1 cellular context compared by ENCODE assay signal in genomic region chr17:78258323-78259229, GRCh38.
TF ChIP-seq lines count a peak whose summit lies in the region.

No MANE protein-coding gene starts in this region.

TF ChIP-seq in K562, 482 proteins besides CTCF, POLR2A, EP300 and RAD21 (continued from another document and continues in another):
- no peak for TF ChIP-seq HINFP (tag; conservative IDR thresholded peaks at IDR 0.05; ENCODE audit: low read depth)
- peak; percentile 67 for TF ChIP-seq CREM (IDR thresholded peaks at IDR 0.05; ENCODE audit: low read depth)
- no peak for TF ChIP-seq ZNF354B (CRISPR knock-in tag; IDR thresholded peaks at IDR 0.05)
- no peak for TF ChIP-seq ZNF699 (CRISPR knock-in tag; IDR thresholded peaks at IDR 0.05; ENCODE audit: insufficient replicate concordance)
- TF ChIP-seq ETV6 (IDR thresholded peaks at IDR 0.05; ENCODE audit: borderline replicate concordance in 1 of 2, low read depth in 2 of 2, low read length in 1 of 2), result peak; percentile 64 to 66; a peak in 1 of 4 replicates
- no peak for TF ChIP-seq ETV6 (CRISPR knock-in tag; IDR thresholded peaks at IDR 0.05; ENCODE audit: borderline replicate concordance)
- TF ChIP-seq, protein P1, sequence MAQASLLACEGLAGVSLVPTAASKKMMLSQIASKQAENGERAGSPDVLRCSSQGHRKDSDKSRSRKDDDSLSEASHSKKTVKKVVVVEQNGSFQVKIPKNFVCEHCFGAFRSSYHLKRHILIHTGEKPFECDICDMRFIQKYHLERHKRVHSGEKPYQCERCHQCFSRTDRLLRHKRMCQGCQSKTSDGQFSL (CRISPR knock-in tag; IDR thresholded peaks at IDR 0.05), result peak; percentile 89
- TF ChIP-seq, protein P1 (tag; IDR thresholded peaks at IDR 0.05), result peak in 1 of 2 experiments; percentile 99; a peak in 2 of 4 replicates
- peak; percentile 23 for TF ChIP-seq POLR2B (IDR thresholded peaks at IDR 0.05; ENCODE audit: low read depth, partially characterized antibody)
- TF ChIP-seq, protein P2, sequence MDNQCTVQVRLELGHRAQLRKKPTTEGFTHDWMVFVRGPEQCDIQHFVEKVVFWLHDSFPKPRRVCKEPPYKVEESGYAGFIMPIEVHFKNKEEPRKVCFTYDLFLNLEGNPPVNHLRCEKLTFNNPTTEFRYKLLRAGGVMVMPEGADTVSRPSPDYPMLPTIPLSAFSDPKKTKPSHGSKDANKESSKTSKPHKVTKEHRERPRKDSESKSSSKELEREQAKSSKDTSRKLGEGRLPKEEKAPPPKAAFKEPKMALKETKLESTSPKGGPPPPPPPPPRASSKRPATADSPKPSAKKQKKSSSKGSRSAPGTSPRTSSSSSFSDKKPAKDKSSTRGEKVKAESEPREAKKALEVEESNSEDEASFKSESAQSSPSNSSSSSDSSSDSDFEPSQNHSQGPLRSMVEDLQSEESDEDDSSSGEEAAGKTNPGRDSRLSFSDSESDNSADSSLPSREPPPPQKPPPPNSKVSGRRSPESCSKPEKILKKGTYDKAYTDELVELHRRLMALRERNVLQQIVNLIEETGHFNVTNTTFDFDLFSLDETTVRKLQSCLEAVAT (IDR thresholded peaks at IDR 0.05), result no peak
- no peak; the same call in 1 of the 2 replicates for TF ChIP-seq E2F3 (CRISPR knock-in tag; IDR thresholded peaks at IDR 0.05)
- TF ChIP-seq CEBPG (CRISPR knock-in tag; IDR thresholded peaks at IDR 0.05), result no peak
- no peak for TF ChIP-seq CEBPG (tag; conservative IDR thresholded peaks at IDR 0.05 in 1 of 2, IDR thresholded peaks at IDR 0.05 in 1 of 2)
- no peak for TF ChIP-seq ZNF830 (CRISPR knock-in tag; IDR thresholded peaks at IDR 0.05)
- peak; percentile 82 for TF ChIP-seq CBFA2T3 (IDR thresholded peaks at IDR 0.05)
- TF ChIP-seq GABPA (tag; conservative IDR thresholded peaks at IDR 0.05; ENCODE audit: low read depth), result peak; percentile 81
- TF ChIP-seq, protein P3, sequence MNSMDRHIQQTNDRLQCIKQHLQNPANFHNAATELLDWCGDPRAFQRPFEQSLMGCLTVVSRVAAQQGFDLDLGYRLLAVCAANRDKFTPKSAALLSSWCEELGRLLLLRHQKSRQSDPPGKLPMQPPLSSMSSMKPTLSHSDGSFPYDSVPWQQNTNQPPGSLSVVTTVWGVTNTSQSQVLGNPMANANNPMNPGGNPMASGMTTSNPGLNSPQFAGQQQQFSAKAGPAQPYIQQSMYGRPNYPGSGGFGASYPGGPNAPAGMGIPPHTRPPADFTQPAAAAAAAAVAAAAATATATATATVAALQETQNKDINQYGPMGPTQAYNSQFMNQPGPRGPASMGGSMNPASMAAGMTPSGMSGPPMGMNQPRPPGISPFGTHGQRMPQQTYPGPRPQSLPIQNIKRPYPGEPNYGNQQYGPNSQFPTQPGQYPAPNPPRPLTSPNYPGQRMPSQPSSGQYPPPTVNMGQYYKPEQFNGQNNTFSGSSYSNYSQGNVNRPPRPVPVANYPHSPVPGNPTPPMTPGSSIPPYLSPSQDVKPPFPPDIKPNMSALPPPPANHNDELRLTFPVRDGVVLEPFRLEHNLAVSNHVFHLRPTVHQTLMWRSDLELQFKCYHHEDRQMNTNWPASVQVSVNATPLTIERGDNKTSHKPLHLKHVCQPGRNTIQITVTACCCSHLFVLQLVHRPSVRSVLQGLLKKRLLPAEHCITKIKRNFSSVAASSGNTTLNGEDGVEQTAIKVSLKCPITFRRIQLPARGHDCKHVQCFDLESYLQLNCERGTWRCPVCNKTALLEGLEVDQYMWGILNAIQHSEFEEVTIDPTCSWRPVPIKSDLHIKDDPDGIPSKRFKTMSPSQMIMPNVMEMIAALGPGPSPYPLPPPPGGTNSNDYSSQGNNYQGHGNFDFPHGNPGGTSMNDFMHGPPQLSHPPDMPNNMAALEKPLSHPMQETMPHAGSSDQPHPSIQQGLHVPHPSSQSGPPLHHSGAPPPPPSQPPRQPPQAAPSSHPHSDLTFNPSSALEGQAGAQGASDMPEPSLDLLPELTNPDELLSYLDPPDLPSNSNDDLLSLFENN (IDR thresholded peaks at IDR 0.05; ENCODE audit: low read depth in 2 of 2, low read length in 2 of 2), result peak in 1 of 2 experiments; percentile 64; a peak in 1 of 4 replicates
- no peak for TF ChIP-seq ZNF785 (CRISPR knock-in tag; IDR thresholded peaks at IDR 0.05)
- no peak for TF ChIP-seq TARDBP (IDR thresholded peaks at IDR 0.05)
- TF ChIP-seq TBL1XR1 (IDR thresholded peaks at IDR 0.05; ENCODE audit: low read length in 2 of 2), result 0 out of 4 replicates have a peak, but pooled peaks of 1 of the 2 experiments have one; percentile 43
- peak; percentile 89 for TF ChIP-seq POLR2G (IDR thresholded peaks at IDR 0.05; ENCODE audit: low read depth, low read length)
- TF ChIP-seq TAF1 (IDR thresholded peaks at IDR 0.05; ENCODE audit: control insufficient read depth, extremely low read depth, insufficient read depth, low read length, severe bottlenecking), result no peak
- TF ChIP-seq CBX1 (IDR thresholded peaks at IDR 0.05; ENCODE audit: low read depth), result peak; percentile 46; the same call in 1 of the 2 replicates
- no peak for TF ChIP-seq HDAC3 (IDR thresholded peaks at IDR 0.05; ENCODE audit: borderline replicate concordance, partially characterized antibody)
- TF ChIP-seq HNRNPH1 (optimal IDR thresholded peaks at IDR 0.05; ENCODE audit: low read depth, low read length), result no peak
- TF ChIP-seq HMGXB4 (CRISPR knock-in tag; IDR thresholded peaks at IDR 0.05), result no peak
- TF ChIP-seq CHD1 (IDR thresholded peaks at IDR 0.05; ENCODE audit: low read length), result no peak
- peak; percentile 12; the same call in 1 of the 2 replicates for TF ChIP-seq NFE2 (IDR thresholded peaks at IDR 0.05; ENCODE audit: low read depth)
- no peak for TF ChIP-seq SETDB1 (IDR thresholded peaks at IDR 0.05; ENCODE audit: low read length)
- no peak for TF ChIP-seq FUS (optimal IDR thresholded peaks at IDR 0.05; ENCODE audit: low read depth, low read length)
- TF ChIP-seq PTRF (tag; IDR thresholded peaks at IDR 0.05), result no peak
- TF ChIP-seq ZNF583 (CRISPR knock-in tag; IDR thresholded peaks at IDR 0.05), result peak; percentile 64; the same call in 1 of the 2 replicates
- TF ChIP-seq, protein P4, sequence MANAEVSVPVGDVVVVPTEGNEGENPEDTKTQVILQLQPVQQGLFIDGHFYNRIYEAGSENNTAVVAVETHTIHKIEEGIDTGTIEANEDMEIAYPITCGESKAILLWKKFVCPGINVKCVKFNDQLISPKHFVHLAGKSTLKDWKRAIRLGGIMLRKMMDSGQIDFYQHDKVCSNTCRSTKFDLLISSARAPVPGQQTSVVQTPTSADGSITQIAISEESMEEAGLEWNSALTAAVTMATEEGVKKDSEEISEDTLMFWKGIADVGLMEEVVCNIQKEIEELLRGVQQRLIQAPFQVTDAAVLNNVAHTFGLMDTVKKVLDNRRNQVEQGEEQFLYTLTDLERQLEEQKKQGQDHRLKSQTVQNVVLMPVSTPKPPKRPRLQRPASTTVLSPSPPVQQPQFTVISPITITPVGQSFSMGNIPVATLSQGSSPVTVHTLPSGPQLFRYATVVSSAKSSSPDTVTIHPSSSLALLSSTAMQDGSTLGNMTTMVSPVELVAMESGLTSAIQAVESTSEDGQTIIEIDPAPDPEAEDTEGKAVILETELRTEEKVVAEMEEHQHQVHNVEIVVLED (CRISPR knock-in tag; IDR thresholded peaks at IDR 0.05), result peak; percentile 44
- no peak for TF ChIP-seq KDM2B (CRISPR knock-in tag; IDR thresholded peaks at IDR 0.05)
- TF ChIP-seq, protein P5, sequence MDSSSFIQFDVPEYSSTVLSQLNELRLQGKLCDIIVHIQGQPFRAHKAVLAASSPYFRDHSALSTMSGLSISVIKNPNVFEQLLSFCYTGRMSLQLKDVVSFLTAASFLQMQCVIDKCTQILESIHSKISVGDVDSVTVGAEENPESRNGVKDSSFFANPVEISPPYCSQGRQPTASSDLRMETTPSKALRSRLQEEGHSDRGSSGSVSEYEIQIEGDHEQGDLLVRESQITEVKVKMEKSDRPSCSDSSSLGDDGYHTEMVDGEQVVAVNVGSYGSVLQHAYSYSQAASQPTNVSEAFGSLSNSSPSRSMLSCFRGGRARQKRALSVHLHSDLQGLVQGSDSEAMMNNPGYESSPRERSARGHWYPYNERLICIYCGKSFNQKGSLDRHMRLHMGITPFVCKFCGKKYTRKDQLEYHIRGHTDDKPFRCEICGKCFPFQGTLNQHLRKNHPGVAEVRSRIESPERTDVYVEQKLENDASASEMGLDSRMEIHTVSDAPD (CRISPR knock-in tag; IDR thresholded peaks at IDR 0.05), result no peak
- no peak for TF ChIP-seq TFAM (CRISPR knock-in tag; conservative IDR thresholded peaks at IDR 0.05)
- no peak for TF ChIP-seq NUFIP1 (IDR thresholded peaks at IDR 0.05; ENCODE audit: partially characterized antibody)
- TF ChIP-seq, protein P6, sequence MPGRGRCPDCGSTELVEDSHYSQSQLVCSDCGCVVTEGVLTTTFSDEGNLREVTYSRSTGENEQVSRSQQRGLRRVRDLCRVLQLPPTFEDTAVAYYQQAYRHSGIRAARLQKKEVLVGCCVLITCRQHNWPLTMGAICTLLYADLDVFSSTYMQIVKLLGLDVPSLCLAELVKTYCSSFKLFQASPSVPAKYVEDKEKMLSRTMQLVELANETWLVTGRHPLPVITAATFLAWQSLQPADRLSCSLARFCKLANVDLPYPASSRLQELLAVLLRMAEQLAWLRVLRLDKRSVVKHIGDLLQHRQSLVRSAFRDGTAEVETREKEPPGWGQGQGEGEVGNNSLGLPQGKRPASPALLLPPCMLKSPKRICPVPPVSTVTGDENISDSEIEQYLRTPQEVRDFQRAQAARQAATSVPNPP (IDR thresholded peaks at IDR 0.05; ENCODE audit: borderline replicate concordance, insufficient read depth, insufficient read length), result no peak
- no peak for TF ChIP-seq KLF1 (tag; IDR thresholded peaks at IDR 0.05)
- TF ChIP-seq ZNF23 (CRISPR knock-in tag; IDR thresholded peaks at IDR 0.05), result no peak
- TF ChIP-seq ZNF589 (CRISPR knock-in tag; IDR thresholded peaks at IDR 0.05; ENCODE audit: low read depth), result peak; percentile 44
- no peak for TF ChIP-seq IFI16 (CRISPR knock-in tag; IDR thresholded peaks at IDR 0.05)
- no peak for TF ChIP-seq OTX1 (CRISPR knock-in tag; IDR thresholded peaks at IDR 0.05)
- no peak for TF ChIP-seq SAFB2 (IDR thresholded peaks at IDR 0.05; ENCODE audit: borderline replicate concordance, low read depth, low read length, severe bottlenecking)
- TF ChIP-seq ZNF41 (CRISPR knock-in tag; conservative IDR thresholded peaks at IDR 0.05), result no peak
- no peak for TF ChIP-seq E4F1 (CRISPR knock-in tag; IDR thresholded peaks at IDR 0.05; ENCODE audit: borderline replicate concordance)
- TF ChIP-seq ZNF695 (CRISPR knock-in tag; IDR thresholded peaks at IDR 0.05), result no peak
- TF ChIP-seq PCBP1 (IDR thresholded peaks at IDR 0.05; ENCODE audit: low read depth, low read length, poor library complexity, severe bottlenecking), result no peak
- TF ChIP-seq PHF8 (IDR thresholded peaks at IDR 0.05; ENCODE audit: borderline replicate concordance, low read length), result peak; percentile 37; the same call in 1 of the 2 replicates
- peak; percentile 73; the same call in 1 of the 2 replicates for TF ChIP-seq ZNF395 (CRISPR knock-in tag; IDR thresholded peaks at IDR 0.05)
